In the genomic region with DNA sequence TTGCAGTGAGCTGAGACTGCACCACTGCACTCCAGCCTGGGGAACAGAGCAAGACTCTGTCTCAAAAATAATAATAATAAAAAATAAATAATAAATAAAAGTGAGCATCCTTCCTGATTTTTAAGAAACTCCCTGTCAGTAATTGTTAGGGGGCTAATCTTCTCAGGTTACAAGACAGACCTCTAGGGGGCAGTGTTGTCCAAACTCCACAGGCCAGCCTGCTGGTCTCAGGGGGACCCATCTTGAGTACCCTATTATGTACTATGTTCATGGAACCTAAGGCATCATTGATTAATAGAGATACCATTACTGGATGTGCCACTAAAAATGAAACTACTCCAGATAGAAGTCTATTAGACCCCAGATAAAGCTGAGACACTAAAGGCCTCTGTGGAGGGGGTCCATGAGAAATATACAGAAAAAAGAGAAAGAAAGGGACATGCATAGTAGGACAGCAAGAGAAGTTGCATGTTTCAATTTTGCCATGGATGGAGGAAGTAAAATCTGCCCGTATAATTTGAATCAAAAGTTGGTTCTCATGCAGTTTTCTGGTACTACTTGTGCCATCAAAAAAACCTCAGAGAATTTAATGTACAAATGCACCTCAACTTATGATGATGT, we compare ENCODE assay signal across 8 cellular contexts.
DNase-seq lines count a peak whose midpoint lies in the region; ATAC-seq and TF ChIP-seq lines count a peak whose summit lies in the region.

No MANE protein-coding gene starts in this region.

- intact Hi-C loops in activated CD8-positive, alpha-beta T cell treated with anti-CD3 and anti-CD28 coated beads for 36 hours (cut with micrococcal nuclease): no loop called here

- TF ChIP-seq CTCF in activated CD8-positive, alpha-beta T cell treated with anti-CD3 and anti-CD28 coated beads for 36 hours (IDR thresholded peaks at IDR 0.05): peak; percentile 88
- TF ChIP-seq CTCF in fibroblast of pulmonary artery (IDR thresholded peaks at IDR 0.05; ENCODE audit: low read length, missing control alignments): peak; percentile 57
- no peak for TF ChIP-seq CTCF in GM20000 (IDR thresholded peaks at IDR 0.05; ENCODE audit: extremely low read depth, missing control alignments)

- H3K27me3 Mint-ChIP-seq in activated CD8-positive, alpha-beta T cell treated with anti-CD3 and anti-CD28 coated beads for 36 hours: no peaks in the 10 kb centered on the region

- H3K9me3 Mint-ChIP-seq in activated CD8-positive, alpha-beta T cell treated with anti-CD3 and anti-CD28 coated beads for 36 hours: no peaks in the 10 kb centered on the region

- no peak overlapping the region for H3K27ac Mint-ChIP-seq in activated CD8-positive, alpha-beta T cell treated with anti-CD3 and anti-CD28 coated beads for 36 hours

- H3K4me1 Mint-ChIP-seq in activated CD8-positive, alpha-beta T cell treated with anti-CD3 and anti-CD28 coated beads for 36 hours (ENCODE audit: low read depth): peaks cover 56% of the 10 kb centered on the region

- no peak overlapping the region for H3K4me3 Mint-ChIP-seq in activated CD8-positive, alpha-beta T cell treated with anti-CD3 and anti-CD28 coated beads for 36 hours

- ATAC-seq in activated CD8-positive, alpha-beta T cell treated with anti-CD3 and anti-CD28 coated beads for 36 hours: no peak
- no peak for ATAC-seq in GM18505 (IDR thresholded peaks at IDR 0.05; ENCODE audit: unreplicated experiment)
- ATAC-seq in GM21576 (IDR thresholded peaks at IDR 0.05; ENCODE audit: unreplicated experiment): no peak

- no peak for TF ChIP-seq POLR2A in GM18505 (IDR thresholded peaks at IDR 0.05; ENCODE audit: borderline replicate concordance, extremely low read depth, insufficient read depth, insufficient read length)

- CTCF ChIA-PET in activated CD8-positive, alpha-beta T cell treated with anti-CD3 and anti-CD28 coated beads for 36 hours (lab: Charles Lee): interaction anchor here (0.9 to 6.5 kb wide), 26 partner anchors 9 to 330 kb away, joined by 3 to 89 read pairs (median 6); a partner anchor contains a TSS

- peak; percentile 49 for DNase-seq in activated gamma-delta T cell treated with Interleukin-2 at 50 U/mL for 16 hours
- DNase-seq in activated gamma-delta T cell (lab: John Stamatoyannopoulos, UW): no peak
- peak; percentile 70 for DNase-seq in activated CD8-positive, alpha-beta T cell treated with anti-CD3 and anti-CD28 coated beads for 36 hours
- DNase-seq in fibroblast of pulmonary artery (ENCODE audit: low read depth): peak; percentile 56
- DNase-seq in stimulated activated CD4-positive, alpha-beta T cell treated with anti-CD3 and anti-CD28 coated beads, Interleukin-4, amount 100 ng/mL, for 4 hours: peak; percentile 41 to 50
- no peak for DNase-seq in GM20000 (ENCODE audit: low spot score)

- no peak overlapping the region for H3K4me3 ChIP-seq in fibroblast of pulmonary artery (replicated peaks; ENCODE audit: low read depth, low read length)

- POLR2A ChIA-PET in activated CD8-positive, alpha-beta T cell treated with anti-CD3 and anti-CD28 coated beads for 36 hours (lab: Charles Lee): interaction anchor here (1.4 to 8.8 kb wide), 2 partner anchors 8 to 87 kb away, joined by 3 to 87 read pairs; a partner anchor contains a TSS

- no peaks in the 10 kb centered on the region for H3K36me3 Mint-ChIP-seq in activated CD8-positive, alpha-beta T cell treated with anti-CD3 and anti-CD28 coated beads for 36 hours (ENCODE audit: low read depth)

Comparison
In these comparisons a context has a peak if more than half of its experiments do, and no peak if none do; other contexts are left out.
1. DNase-seq: peak in activated gamma-delta T cell treated with Interleukin-2 at 50 U/mL for 16 hours (single experiment), activated CD8-positive, alpha-beta T cell treated with anti-CD3 and anti-CD28 coated beads for 36 hours (single experiment), fibroblast of pulmonary artery (single experiment) and stimulated activated CD4-positive, alpha-beta T cell treated with anti-CD3 and anti-CD28 coated beads, Interleukin-4, amount 100 ng/mL, for 4 hours (2 of 2); none in activated gamma-delta T cell (single experiment) and GM20000 (single experiment).